In the genomic region with DNA sequence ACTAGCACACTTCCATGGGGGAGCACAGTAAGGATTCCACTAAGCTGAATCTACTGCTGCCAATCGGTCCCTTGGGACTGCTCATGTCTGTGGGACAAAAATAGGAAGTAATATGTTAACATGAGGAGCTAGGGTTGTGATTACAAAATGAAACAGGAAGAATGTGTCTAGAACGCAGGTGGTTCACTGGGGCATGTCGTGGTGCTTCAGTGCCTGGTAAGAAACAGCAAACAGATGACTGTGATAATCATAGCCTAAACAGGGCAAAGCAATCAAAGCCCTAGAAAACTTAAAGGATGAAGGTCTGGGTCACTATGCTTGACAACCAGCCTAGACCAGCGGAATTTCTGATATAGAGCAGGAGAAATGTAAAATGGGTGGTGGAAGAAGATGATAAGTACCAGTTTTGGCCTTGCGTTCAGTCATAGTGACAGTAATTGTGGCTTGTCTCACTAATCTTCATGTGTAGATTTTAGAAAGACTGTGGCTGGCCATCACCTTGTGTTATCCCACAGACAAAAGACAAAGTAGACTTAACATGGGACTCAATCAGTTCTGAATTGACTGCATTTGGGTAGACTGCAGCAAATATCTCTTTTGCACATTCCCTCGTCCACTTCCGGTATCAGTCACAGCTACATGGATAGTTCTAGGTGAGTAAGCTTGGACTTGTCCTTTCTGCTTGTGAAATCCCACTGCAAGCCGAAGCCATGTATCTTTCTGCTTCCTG, we compare ENCODE assay signal across 9 cellular contexts. TPM values are rescaled to one million over a fixed set of nuclear protein-coding genes. Genes with fewer than 3 reads are reported as not detected.
DNase-seq lines count a peak whose midpoint lies in the region; ATAC-seq and TF ChIP-seq lines count a peak whose summit lies in the region.
"Had no signal": no experiment of that assay in that cellular context is flagged by ENCODE, and none has a peak within 500 bp of the region (broad histone marks: within the 10 kb centered on the region; RNA-seq: fewer than 3 reads in every experiment).

No MANE protein-coding gene starts in this region.

- H3K36me3 Mint-ChIP-seq in nephron progenitor cell (ENCODE audit: low read depth) = peaks cover 4% of the 10 kb centered on the region

- no peak overlapping the region for H3K4me3 ChIP-seq in mucosa of descending colon

- DNase-seq in mucosa of descending colon (peak in 1 of 3 donors; percentile 5), DMS 273 treated with DMSO at 0.1 percent for 48 hours (lab: John Stamatoyannopoulos, UW) (no peak), NCI-H1105 (lab: John Stamatoyannopoulos, UW) (no peak), nephron progenitor cell (no peak)
- no peak for DNase-seq in activated CD4-positive, alpha-beta T cell treated with anti-CD3 and anti-CD28 coated beads for 4 hours
- DNase-seq: H7 had no signal

- H3K9me3 ChIP-seq in mucosa of descending colon = no peaks in the 10 kb centered on the region

- no peak overlapping the region for H3K27ac Mint-ChIP-seq in nephron progenitor cell

- no peak overlapping the region for H3K4me3 Mint-ChIP-seq in nephron progenitor cell

- H3K4me1 Mint-ChIP-seq in nephron progenitor cell = no peaks in the 10 kb centered on the region

- intact Hi-C loops in mucosa of descending colon (cut with DNase I, micrococcal nuclease) = no loop called here

- no peaks in the 10 kb centered on the region for H3K36me3 ChIP-seq in mucosa of descending colon (ENCODE audit: low read depth)

- TF ChIP-seq CTCF in mucosa of descending colon (IDR thresholded peaks at IDR 0.05) (no peak), nephron progenitor cell (IDR thresholded peaks at IDR 0.05) (no peak)

- H3K9me3 Mint-ChIP-seq in nephron progenitor cell = no peaks in the 10 kb centered on the region

- no peaks in the 10 kb centered on the region for H3K27me3 Mint-ChIP-seq in nephron progenitor cell (ENCODE audit: low read depth, poor library complexity)

- H3K4me1 ChIP-seq in mucosa of descending colon (ENCODE audit: low read depth) = no peaks in the 10 kb centered on the region

- ATAC-seq in GM18520 (IDR thresholded peaks at IDR 0.05; ENCODE audit: unreplicated experiment) (peak; percentile 56), GM21723 (IDR thresholded peaks at IDR 0.05; ENCODE audit: unreplicated experiment) (peak; percentile 94), HG03571 (IDR thresholded peaks at IDR 0.05; ENCODE audit: unreplicated experiment) (peak; percentile 93), mucosa of descending colon (peak; percentile 66)

RNA-seq across cellular contexts. Expression of a gene that starts 51.4 kb away (rescaled TPM):
- 10 to 100 TPM; 31.1 to 39.1 (median 34.9) TPM for total RNA-seq in mucosa of descending colon
